8 cellular contexts compared by ENCODE assay signal in the genomic region with DNA sequence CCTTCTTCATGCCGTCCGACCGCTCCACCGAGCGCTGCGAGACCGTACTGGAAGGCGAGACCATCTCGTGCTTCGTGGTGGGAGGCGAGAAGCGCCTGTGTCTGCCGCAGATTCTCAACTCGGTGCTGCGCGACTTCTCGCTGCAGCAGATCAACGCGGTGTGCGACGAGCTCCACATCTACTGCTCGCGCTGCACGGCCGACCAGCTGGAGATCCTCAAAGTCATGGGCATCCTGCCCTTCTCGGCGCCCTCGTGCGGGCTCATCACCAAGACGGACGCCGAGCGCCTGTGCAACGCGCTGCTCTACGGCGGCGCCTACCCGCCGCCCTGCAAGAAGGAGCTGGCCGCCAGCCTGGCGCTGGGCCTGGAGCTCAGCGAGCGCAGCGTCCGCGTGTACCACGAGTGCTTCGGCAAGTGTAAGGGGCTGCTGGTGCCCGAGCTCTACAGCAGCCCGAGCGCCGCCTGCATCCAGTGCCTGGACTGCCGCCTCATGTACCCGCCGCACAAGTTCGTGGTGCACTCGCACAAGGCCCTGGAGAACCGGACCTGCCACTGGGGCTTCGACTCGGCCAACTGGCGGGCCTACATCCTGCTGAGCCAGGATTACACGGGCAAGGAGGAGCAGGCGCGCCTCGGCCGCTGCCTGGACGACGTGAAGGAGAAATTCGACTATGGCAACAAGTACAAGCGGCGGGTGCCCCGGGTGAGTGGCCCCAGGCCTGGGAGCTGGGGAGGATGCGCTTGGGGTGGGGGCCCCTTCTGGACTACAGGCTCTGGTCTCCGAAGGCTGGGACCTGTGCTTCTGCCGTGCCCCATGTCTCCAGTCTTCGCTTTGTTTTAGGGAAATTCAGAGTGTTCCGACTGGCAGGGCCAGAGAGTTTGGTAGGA. TPM values are rescaled to one million over a fixed set of nuclear protein-coding genes. Genes with fewer than 3 reads are reported as not detected.
DNase-seq lines count a peak whose midpoint lies in the region; ATAC-seq, FAIRE-seq and TF ChIP-seq lines count a peak whose summit lies in the region.

No MANE protein-coding gene starts in this region.

- peak overlapping the region; percentile 95 for H3K4me2 ChIP-seq in HepG2 (ENCODE audit: low read depth, low read length)

- BruUV-seq in HepG2 (replicated peaks; lab: Mats Ljungman, UMichigan): no TSS peak

- FAIRE-seq in HepG2 (lab: Jason Lieb, UNC): no peak

- peaks cover 56% of the 10 kb centered on the region for H3K79me2 ChIP-seq in HepG2 (ENCODE audit: insufficient read depth, low read length)

- TF ChIP-seq EP300 in HepG2 (IDR thresholded peaks at IDR 0.05; ENCODE audit: low read depth in 2 of 2, low read length in 2 of 2): no peak
- TF ChIP-seq EP300 in HepG2 (CRISPR knock-in tag; IDR thresholded peaks at IDR 0.05; ENCODE audit: borderline replicate concordance): no peak

- in situ Hi-C loops in HepG2 (cut with HindIII; ENCODE audit: extremely low pct_ligation_motif_present, low pct_unique_long_range_greater_than_20kb): no loop called here

- TF ChIP-seq POLR2A in HepG2 (IDR thresholded peaks at IDR 0.05; ENCODE audit: insufficient read depth in 1 of 2, low read depth in 2 of 2, low read length in 2 of 2): no peak

- H3K4me3 ChIP-seq in GM06990 (replicated peaks; ENCODE audit: low read depth, low read length) (peak overlapping the region; percentile 71), WERI-Rb-1 (ENCODE audit: low read depth, low read length) (peak overlapping the region; percentile 63), colonic mucosa (peak overlapping the region; percentile 63), HepG2 (replicated peaks in 1 of 3; ENCODE audit: insufficient read depth in 1 of 3, low read depth in 2 of 3, low read length in 3 of 3) (peak overlapping the region; percentile 74 to 96 (median 95))

- H3K27me3 ChIP-seq in GM06990 (replicated peaks; ENCODE audit: control insufficient read depth, insufficient read depth, low read length) (no peaks in the 10 kb centered on the region; the same call in 1 of the 2 replicates), WERI-Rb-1 (ENCODE audit: insufficient read depth, low read depth, severe bottlenecking) (no peaks in the 10 kb centered on the region), colonic mucosa (no peaks in the 10 kb centered on the region), HepG2 (ENCODE audit: control insufficient read depth in 1 of 2, insufficient read depth in 2 of 2, low read length in 2 of 2) (no peaks in the 10 kb centered on the region; a peak in 1 of 5 replicates)

- H2AFZ ChIP-seq in HepG2 (ENCODE audit: low read length): no peak overlapping the region

- peaks cover 55% of the 10 kb centered on the region for H4K20me1 ChIP-seq in HepG2 (ENCODE audit: insufficient read depth, low read length)

- H3K4me1 ChIP-seq in colonic mucosa: peaks cover 22% of the 10 kb centered on the region
- H3K4me1 ChIP-seq in HepG2 (ENCODE audit: insufficient read depth, low read length): peaks cover 43% of the 10 kb centered on the region

- DNase-seq in GM06990 (ENCODE audit: extremely low read depth, insufficient read length) (peak; percentile 80), NCI-H1092 treated with DMSO at 0.1 percent for 48 hours (lab: John Stamatoyannopoulos, UW) (peak; percentile 40), WERI-Rb-1 (no peak), colonic mucosa (peak; percentile 68), HepG2 (ENCODE audit: low spot score) (no peak), DMS114 treated with DMSO at 0.1 percent for 48 hours (lab: John Stamatoyannopoulos, UW; ENCODE audit: unreplicated experiment) (no peak)
- peak; percentile 32 for DNase-seq in stimulated activated CD8-positive, alpha-beta memory T cell treated with anti-CD3 and anti-CD28 coated beads, Interleukin-12 subunit alpha, Interleukin-12 subunit beta, amount 100 ng/mL, for 4 hours (ENCODE audit: low read depth)

- POLR2A ChIA-PET in HepG2 (lab: Yijun Ruan, JAX): interaction anchor here (0.5 to 9.9 kb wide), 4 partner anchors 24 to 377 kb away, joined by 3 to 178 read pairs (median 6); a partner anchor contains a TSS

- CTCF ChIA-PET in HepG2 (lab: Yijun Ruan, JAX; ENCODE audit: low intra/inter-chr PET ratio, low total read pairs): no interaction called here

- ATAC-seq in HepG2 (no peak), HG02798 (IDR thresholded peaks at IDR 0.05; ENCODE audit: poor library complexity, unreplicated experiment) (no peak)

- H3K36me3 ChIP-seq in GM06990 (ENCODE audit: control insufficient read depth, insufficient read depth, low read length) (no peaks in the 10 kb centered on the region), WERI-Rb-1 (peaks cover 32% of the 10 kb centered on the region), colonic mucosa (no peaks in the 10 kb centered on the region), HepG2 (replicated peaks in 1 of 2; ENCODE audit: control insufficient read depth in 1 of 2, insufficient read depth in 2 of 2, low read length in 2 of 2) (no peaks in the 10 kb centered on the region)

- WGBS in HepG2 (ENCODE audit: low lambda C conversion rate): 0% methylated on average over 4 of the region's 78 CpGs

- H3K9me3 ChIP-seq in WERI-Rb-1 (ENCODE audit: severe bottlenecking) (no peaks in the 10 kb centered on the region), colonic mucosa (no peaks in the 10 kb centered on the region), HepG2 (ENCODE audit: low read length) (no peaks in the 10 kb centered on the region)

- H3K27ac ChIP-seq in WERI-Rb-1 (peak overlapping the region; percentile 32), colonic mucosa (peak overlapping the region; percentile 80), HepG2 (ENCODE audit: extremely low read length, insufficient read depth, low read length) (peak overlapping the region; percentile 81)

- H3K9ac ChIP-seq in colonic mucosa (ENCODE audit: low read depth in 2 of 2, low read length in 2 of 2): peak overlapping the region; percentile 84 to 88
- H3K9ac ChIP-seq in HepG2 (ENCODE audit: insufficient read depth, low read depth, low read length): peak overlapping the region; percentile 85

- no peak for TF ChIP-seq RAD21 in HepG2 (CRISPR knock-in tag; IDR thresholded peaks at IDR 0.05)

- intact Hi-C loops in colonic mucosa (cut with DNase I) (no loop called here), HepG2 (cut with micrococcal nuclease; ENCODE audit: unreplicated experiment) (no loop called here)

- TF ChIP-seq CTCF in GM06990 (IDR thresholded peaks at IDR 0.05; ENCODE audit: insufficient read depth, low read length, poor library complexity, severe bottlenecking): peak; percentile 36
- TF ChIP-seq CTCF in WERI-Rb-1 (IDR thresholded peaks at IDR 0.05; ENCODE audit: low read depth, low read length): no peak
- TF ChIP-seq CTCF in colonic mucosa (IDR thresholded peaks at IDR 0.05): no peak
- TF ChIP-seq CTCF in HepG2 (CRISPR knock-in tag; IDR thresholded peaks at IDR 0.05): peak; percentile 52

RNA-seq across cellular contexts. Expression of a gene that starts 1.2 kb away (rescaled TPM):
- total RNA-seq in colonic mucosa (10 to 100 TPM; 31.0 to 36.1 TPM), HepG2 (2016; rRNA removed; fragmentation: Illumina TruSeq; extraction: Trizol) (6.9 and 9.6 TPM in 2 replicates)
- 3.4 and 6.3 TPM in 2 replicates for total RNA-seq in HepG2 (2016; cell fraction: cytosol; rRNA removed; fragmentation: Illumina TruSeq; extraction: Trizol; ENCODE audit: low read depth)
- total RNA-seq in HepG2 (2016; cell fraction: insoluble cytoplasmic fraction; rRNA removed; fragmentation: Illumina TruSeq; extraction: Trizol): 7.7 and 7.9 TPM in 2 replicates
- 4.6 and 5.7 TPM in 2 replicates for total RNA-seq in HepG2 (2016; cell fraction: membrane; rRNA removed; fragmentation: Illumina TruSeq; extraction: Trizol)
- total RNA-seq in HepG2 (2016; cell fraction: nucleus; rRNA removed; fragmentation: Illumina TruSeq; extraction: Trizol): 10.6 and 12.2 TPM in 2 replicates
- polyA plus RNA-seq in HepG2 (2011; rRNA removed): 4.7 and 5.9 TPM in 2 replicates
- 3.8 and 4.2 TPM in 2 replicates for polyA plus RNA-seq in HepG2 (2011; cell fraction: cytosol; rRNA removed)
- polyA plus RNA-seq in HepG2 (2011; cell fraction: nucleus; rRNA removed): 20.3 and 21.2 TPM in 2 replicates
- polyA plus RNA-seq in HepG2 (2012): 10.1 and 12.3 TPM in 2 replicates
- polyA plus RNA-seq in HepG2 (2016; cell fraction: cytosol; fragmentation: Illumina TruSeq; extraction: Trizol; ENCODE audit: low read depth): 0.60 and 0.83 TPM in 2 replicates
- polyA plus RNA-seq in HepG2 (2016; cell fraction: insoluble cytoplasmic fraction; fragmentation: Illumina TruSeq; extraction: Trizol; ENCODE audit: low read depth): 16.7 and 23.3 TPM in 2 replicates
- polyA plus RNA-seq in HepG2 (2016; cell fraction: membrane; fragmentation: Illumina TruSeq; extraction: Trizol; ENCODE audit: low read depth): 3.7 and 4.4 TPM in 2 replicates
- 33.8 and 34.3 TPM in 2 replicates for polyA plus RNA-seq in HepG2 (2016; cell fraction: nucleus; fragmentation: Illumina TruSeq; extraction: Trizol; ENCODE audit: insufficient read depth, low read depth)
- polyA minus RNA-seq in HepG2 (2011; rRNA and poly(A)+ RNA removed; ENCODE audit: low replicate concordance): 4.4 and 14.7 TPM in 2 replicates
- 16.7 and 22.2 TPM in 2 replicates for polyA minus RNA-seq in HepG2 (2011; cell fraction: cytosol; rRNA and poly(A)+ RNA removed)
- 10.9 and 12.1 TPM in 2 replicates for polyA minus RNA-seq in HepG2 (2011; cell fraction: nucleus; rRNA and poly(A)+ RNA removed)

RNA-seq across cellular contexts. Expression of a gene that starts 34.7 kb away (rescaled TPM):
- total RNA-seq in colonic mucosa (10 to 100 TPM; 29.9 to 53.7 TPM), HepG2 (2016; rRNA removed; fragmentation: Illumina TruSeq; extraction: Trizol) (10.4 and 10.8 TPM in 2 replicates)
- total RNA-seq in HepG2 (2016; cell fraction: cytosol; rRNA removed; fragmentation: Illumina TruSeq; extraction: Trizol; ENCODE audit: low read depth): 25.8 and 31.3 TPM in 2 replicates
- total RNA-seq in HepG2 (2016; cell fraction: insoluble cytoplasmic fraction; rRNA removed; fragmentation: Illumina TruSeq; extraction: Trizol): 9.1 and 10.5 TPM in 2 replicates
- total RNA-seq in HepG2 (2016; cell fraction: membrane; rRNA removed; fragmentation: Illumina TruSeq; extraction: Trizol): 30.5 and 36.7 TPM in 2 replicates
- 7.4 and 9.0 TPM in 2 replicates for total RNA-seq in HepG2 (2016; cell fraction: nucleus; rRNA removed; fragmentation: Illumina TruSeq; extraction: Trizol)
- polyA plus RNA-seq in HepG2 (2011; rRNA removed): 9.6 and 14.4 TPM in 2 replicates
- 8.7 and 21.7 TPM in 2 replicates for polyA plus RNA-seq in HepG2 (2011; cell fraction: cytosol; rRNA removed)
- polyA plus RNA-seq in HepG2 (2011; cell fraction: nucleus; rRNA removed): 37.4 and 44.6 TPM in 2 replicates
- 24.2 and 24.5 TPM in 2 replicates for polyA plus RNA-seq in HepG2 (2012)
- polyA plus RNA-seq in HepG2 (2016; cell fraction: cytosol; fragmentation: Illumina TruSeq; extraction: Trizol; ENCODE audit: low read depth): 237 and 239 TPM in 2 replicates
- polyA plus RNA-seq in HepG2 (2016; cell fraction: insoluble cytoplasmic fraction; fragmentation: Illumina TruSeq; extraction: Trizol; ENCODE audit: low read depth): 38.7 and 46.2 TPM in 2 replicates
- 156 and 163 TPM in 2 replicates for polyA plus RNA-seq in HepG2 (2016; cell fraction: membrane; fragmentation: Illumina TruSeq; extraction: Trizol; ENCODE audit: low read depth)
- 44.5 and 50.9 TPM in 2 replicates for polyA plus RNA-seq in HepG2 (2016; cell fraction: nucleus; fragmentation: Illumina TruSeq; extraction: Trizol; ENCODE audit: insufficient read depth, low read depth)
- 3.5 and 6.2 TPM in 2 replicates for polyA minus RNA-seq in HepG2 (2011; rRNA and poly(A)+ RNA removed; ENCODE audit: low replicate concordance)
- 5.6 and 7.3 TPM in 2 replicates for polyA minus RNA-seq in HepG2 (2011; cell fraction: cytosol; rRNA and poly(A)+ RNA removed)
- polyA minus RNA-seq in HepG2 (2011; cell fraction: nucleus; rRNA and poly(A)+ RNA removed): 6.3 and 6.6 TPM in 2 replicates

Comparison
In these comparisons a context has a peak if more than half of its experiments do, and no peak if none do; other contexts are left out.
1. DNase-seq: peak in GM06990 (single experiment), NCI-H1092 treated with DMSO at 0.1 percent for 48 hours (single experiment), colonic mucosa (single experiment) and stimulated activated CD8-positive, alpha-beta memory T cell treated with anti-CD3 and anti-CD28 coated beads, Interleukin-12 subunit alpha, Interleukin-12 subunit beta, amount 100 ng/mL, for 4 hours (single experiment); none in WERI-Rb-1 (single experiment), HepG2 (single experiment) and DMS114 treated with DMSO at 0.1 percent for 48 hours (single experiment).
2. CTCF ChIP-seq: peak in GM06990 (single experiment) and HepG2 (single experiment); none in WERI-Rb-1 (single experiment) and colonic mucosa (single experiment).
3. Peak in every context shown above with its lines, with median percentiles within 50 percentile points of each other: H3K4me3 ChIP-seq and H3K27ac ChIP-seq.